10 cellular contexts compared by ENCODE assay signal in the genomic region with DNA sequence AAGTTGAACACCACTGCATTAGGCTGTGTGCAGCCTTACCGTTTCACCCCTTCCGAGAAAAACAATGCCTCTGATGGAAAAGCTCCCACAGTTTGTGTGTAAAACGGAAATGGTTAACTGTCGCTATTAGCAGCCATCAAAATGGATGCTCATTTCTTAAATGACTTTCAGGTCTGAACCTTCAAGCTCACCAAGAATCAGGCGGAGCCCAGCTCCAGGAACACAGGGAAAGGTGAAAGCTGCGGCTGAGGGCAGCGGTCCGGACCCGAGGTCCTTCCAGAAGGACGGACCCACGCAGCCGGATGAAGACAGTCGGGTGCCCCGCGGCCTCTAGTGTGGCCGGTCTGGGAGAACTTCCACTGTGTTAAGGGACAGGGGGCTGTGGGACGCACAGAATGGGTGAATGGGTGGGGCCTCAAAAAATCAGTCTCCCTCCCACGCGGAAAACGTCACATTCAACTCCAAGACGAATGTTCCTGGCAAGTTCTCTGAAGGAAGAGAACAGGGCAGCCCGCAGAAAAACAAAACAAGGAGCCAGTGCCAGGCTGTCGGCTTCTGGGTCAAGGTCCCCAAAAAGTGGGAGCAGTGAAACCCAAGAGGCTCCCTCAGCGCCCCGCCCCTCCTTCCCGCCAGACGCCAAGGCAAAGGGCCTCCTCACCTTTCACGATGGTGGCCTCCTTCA. TPM values are rescaled to one million over a fixed set of nuclear protein-coding genes. Genes with fewer than 3 reads are reported as not detected.
DNase-seq lines count a peak whose midpoint lies in the region; ATAC-seq lines count a peak whose summit lies in the region.
"Had no signal": no experiment of that assay in that cellular context is flagged by ENCODE, and none has a peak within 500 bp of the region (broad histone marks: within the 10 kb centered on the region; RNA-seq: fewer than 3 reads in every experiment).

No MANE protein-coding gene starts in this region.

- peak; percentile 20 for DNase-seq in NCI-H2029 (lab: John Stamatoyannopoulos, UW)
- DNase-seq in NCI-H2029 treated with DMSO at 0.1 percent for 48 hours (lab: John Stamatoyannopoulos, UW), result no peak
- DNase-seq in astrocyte of the hippocampus (ENCODE audit: low read depth, low spot score), result peak; percentile 50
- DNase-seq in left kidney (ENCODE audit: low read depth, low spot score), result peak; percentile 62
- no peak for DNase-seq in SIG-M5 (lab: John Stamatoyannopoulos, UW)
- no peak for DNase-seq in activated naive CD4-positive, alpha-beta T cell treated with anti-CD3 and anti-CD28 coated beads, Interleukin-2, amount 50 U/mL, for 16 hours
- DNase-seq: RPMI8226 had no signal

- no peak for ATAC-seq in HG02588 (IDR thresholded peaks at IDR 0.05; ENCODE audit: unreplicated experiment)

- H3K27ac ChIP-seq in temporal lobe (ENCODE audit: low read depth, low read length), result peak overlapping the region; percentile 27
- H3K27ac ChIP-seq: C4-2B had no signal

RNA-seq across cellular contexts. Expression of gene IRS2, which starts 4.9 kb away (rescaled TPM):
- total RNA-seq in temporal lobe, result 16.7 TPM

Comparison
In these comparisons a context has a peak if more than half of its experiments do, and no peak if none do; other contexts are left out.
1. DNase-seq: peak in NCI-H2029 (single experiment), astrocyte of the hippocampus (single experiment) and left kidney (single experiment); none in NCI-H2029 treated with DMSO at 0.1 percent for 48 hours (single experiment), SIG-M5 (single experiment) and activated naive CD4-positive, alpha-beta T cell treated with anti-CD3 and anti-CD28 coated beads, Interleukin-2, amount 50 U/mL, for 16 hours (single experiment).